In genomic region chr15:100873029-100873677, GRCh38 we compare ENCODE assay signal across 8 cellular contexts. TPM values are rescaled to one million over a fixed set of nuclear protein-coding genes. Genes with fewer than 3 reads are reported as not detected.
DNase-seq lines count a peak whose midpoint lies in the region; ATAC-seq and TF ChIP-seq lines count a peak whose summit lies in the region.

No MANE protein-coding gene starts in this region.

- peak; percentile 85 for DNase-seq in AML-193 (lab: John Stamatoyannopoulos, UW)
- DNase-seq in NOMO-1 treated with DMSO at 0.1 percent for 48 hours (lab: John Stamatoyannopoulos, UW; ENCODE audit: unreplicated experiment): peak; percentile 94
- peak; percentile 50 to 51 for DNase-seq in activated T-cell treated with anti-CD3 and anti-CD28 coated beads, Interleukin-2, amount 50 U/mL, for 72 hours
- DNase-seq in foreskin keratinocyte: peak; percentile 59 to 77
- peak; percentile 60 for DNase-seq in omental fat pad (ENCODE audit: low spot score)

- H3K4me3 Mint-ChIP-seq in activated T-cell treated with anti-CD3 and anti-CD28 coated beads, Interleukin-2, amount 50 U/mL, for 72 hours: no peak overlapping the region

- H3K27me3 ChIP-seq in foreskin keratinocyte: no peaks in the 10 kb centered on the region

- TF ChIP-seq CTCF in foreskin keratinocyte (conservative IDR thresholded peaks at IDR 0.05): peak; percentile 96
- peak in 2 of 3 donors; percentile 79 to 96 for TF ChIP-seq CTCF in omental fat pad (IDR thresholded peaks at IDR 0.05)

- no peaks in the 10 kb centered on the region for H3K4me1 Mint-ChIP-seq in activated T-cell treated with anti-CD3 and anti-CD28 coated beads, Interleukin-2, amount 50 U/mL, for 72 hours (ENCODE audit: low read depth)

- no peak overlapping the region for H3K27ac Mint-ChIP-seq in activated T-cell treated with anti-CD3 and anti-CD28 coated beads, Interleukin-2, amount 50 U/mL, for 72 hours

- H3K27me3 Mint-ChIP-seq in activated T-cell treated with anti-CD3 and anti-CD28 coated beads, Interleukin-2, amount 50 U/mL, for 72 hours (ENCODE audit: low read depth): peaks cover 33% of the 10 kb centered on the region

- H3K9me3 Mint-ChIP-seq in activated T-cell treated with anti-CD3 and anti-CD28 coated beads, Interleukin-2, amount 50 U/mL, for 72 hours: peaks cover 4 to 5% of the 10 kb centered on the region in 2 donors

- no peaks in the 10 kb centered on the region for H3K36me3 Mint-ChIP-seq in activated T-cell treated with anti-CD3 and anti-CD28 coated beads, Interleukin-2, amount 50 U/mL, for 72 hours (ENCODE audit: insufficient read depth in 2 of 2)

- no peak overlapping the region for H3K27ac ChIP-seq in foreskin keratinocyte

- peaks cover 9% of the 10 kb centered on the region for H3K4me1 ChIP-seq in foreskin keratinocyte

- ATAC-seq in GM18502 (IDR thresholded peaks at IDR 0.05; ENCODE audit: poor library complexity, unreplicated experiment): peak; percentile 70
- ATAC-seq in HG03521 (IDR thresholded peaks at IDR 0.05; ENCODE audit: unreplicated experiment): peak; percentile 44
- ATAC-seq in activated T-cell treated with anti-CD3 and anti-CD28 coated beads, Interleukin-2, amount 50 U/mL, for 72 hours (replicated peaks in 1 of 2): peak; percentile 45 to 55
- peak; percentile 39 for ATAC-seq in foreskin keratinocyte
- peak; percentile 86 for ATAC-seq in omental fat pad (ENCODE audit: low FRiP score)
- no peak for ATAC-seq in GM18873 (IDR thresholded peaks at IDR 0.05; ENCODE audit: low FRiP score, unreplicated experiment)

RNA-seq across cellular contexts. Expression of gene ALDH1A3, which starts 6.5 kb away (rescaled TPM):
- total RNA-seq in activated T-cell treated with anti-CD3 and anti-CD28 coated beads, Interleukin-2, amount 50 U/mL, for 72 hours: under 1 TPM in 1 of 2 donors, not detected in 1; 0.14 TPM
- total RNA-seq in foreskin keratinocyte (134 and 232 TPM in 2 replicates), omental fat pad (1,000 to 10,000 TPM in 1 of 4 donors, 100 to 1,000 TPM in 2, 10 to 100 TPM in 1; 61.3 to 1,088 (median 519) TPM)
- 62.7 and 92.3 TPM in 2 replicates for polyA plus RNA-seq in foreskin keratinocyte

RNA-seq across cellular contexts. Expression of gene LRRK1, which starts 46.0 kb away (rescaled TPM):
- total RNA-seq in activated T-cell treated with anti-CD3 and anti-CD28 coated beads, Interleukin-2, amount 50 U/mL, for 72 hours: 1 to 10 TPM in 1 of 2 donors, under 1 TPM in 1; 0.74 to 1.2 TPM
- total RNA-seq in foreskin keratinocyte (13.5 and 13.7 TPM in 2 replicates), omental fat pad (10 to 100 TPM in 3 of 4 donors, 1 to 10 TPM in 1; 9.4 to 35.5 (median 16.9) TPM)
- polyA plus RNA-seq in foreskin keratinocyte: 6.8 and 6.9 TPM in 2 replicates

Comparison
In these comparisons a context has a peak if more than half of its experiments do, and no peak if none do; other contexts are left out.
1. RNA of gene ALDH1A3, which starts 6.5 kb away (total RNA-seq): 61.3 to 1,088 TPM in omental fat pad and 134 to 232 TPM in foreskin keratinocyte; 0.14 TPM in activated T-cell treated with anti-CD3 and anti-CD28 coated beads, Interleukin-2, amount 50 U/mL, for 72 hours; every median in the first group is over 10 times any median in the second.
2. Peak in every context shown above with its lines, with median percentiles within 50 percentile points of each other: DNase-seq.